In genomic region chr16:71595340-71595826, GRCh38 we compare ENCODE assay signal across 7 cellular contexts. TPM values are rescaled to one million over a fixed set of nuclear protein-coding genes. Genes with fewer than 3 reads are reported as not detected.
"Had no signal": no experiment of that assay in that cellular context is flagged by ENCODE, and none has a peak within 500 bp of the region (broad histone marks: within the 10 kb centered on the region; RNA-seq: fewer than 3 reads in every experiment).

No MANE protein-coding gene starts in this region.

RNA-seq across cellular contexts. Expression of gene TAT, which starts 18.5 kb away (rescaled TPM):
- total RNA-seq: MCF 10A, OCI-LY7, Right ventricle myocardium inferior, RPMI7951, SJCRH30, SK-MEL-5 had no signal

RNA-seq across cellular contexts. Expression of gene MARVELD3, which starts 30.6 kb away (rescaled TPM):
- total RNA-seq: NCI-H460, OCI-LY7, Right ventricle myocardium inferior, RPMI7951 had no signal
